In the genomic region with DNA sequence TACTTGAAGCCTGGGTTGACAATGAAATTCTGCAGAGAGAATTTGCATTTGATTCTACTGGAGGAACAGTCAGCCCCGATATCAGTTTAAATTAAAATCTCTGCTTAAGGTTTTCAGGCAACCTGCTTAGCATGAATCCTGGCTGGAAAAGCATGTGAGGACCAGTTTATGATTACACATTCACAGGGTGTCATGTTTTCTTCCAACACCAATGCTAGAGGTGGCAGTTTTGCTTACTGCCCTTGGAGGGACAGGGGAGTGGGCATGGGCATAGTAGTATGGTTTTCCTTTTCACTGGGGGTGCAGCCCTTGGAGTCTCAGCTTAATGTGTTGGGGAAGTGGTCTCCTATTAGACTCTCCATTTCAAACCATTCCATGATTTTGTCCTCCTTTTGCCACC, we compare ENCODE assay signal across 28 cellular contexts.
"Had no signal": no experiment of that assay in that cellular context is flagged by ENCODE, and none has a peak within 500 bp of the region (broad histone marks: within the 10 kb centered on the region; RNA-seq: fewer than 3 reads in every experiment).

No MANE protein-coding gene starts in this region.

- H3K4me1 ChIP-seq: pancreas, right lobe of liver, testis had no signal

- H3K9ac ChIP-seq: neural progenitor cell had no signal

- H2AFZ ChIP-seq: neural progenitor cell had no signal

- ATAC-seq: naive thymus-derived CD4-positive, alpha-beta T cell; natural killer cell; pancreas; right cardiac atrium; right lobe of liver; stimulated activated memory B cell treated with anti-CD40 and anti-IgM and Interleukin-4, amounts not matched to agents 10 μg/mL and 1 μg/mL and 100 μg/mL, for 72 hours; stimulated activated naive CD8-positive, alpha-beta T cell treated with anti-CD3 and anti-CD28 coated beads, Interleukin-15, amount 100 ng/mL, for 72 hours; stimulated activated naive CD8-positive, alpha-beta T cell treated with anti-CD3 and anti-CD28 coated beads, Interleukin-15, Interleukin-2, amounts not matched to agents 100 U/mL and 50 U/mL, for 24 hours; upper lobe of right lung had no signal

- H3K4me1 Mint-ChIP-seq: naive thymus-derived CD4-positive, alpha-beta T cell; neural progenitor cell; stimulated activated memory B cell treated with anti-CD40 and anti-IgM and Interleukin-4, amounts not matched to agents 10 μg/mL and 1 μg/mL and 100 μg/mL, for 72 hours; stimulated activated naive CD8-positive, alpha-beta T cell treated with anti-CD3 and anti-CD28 coated beads, Interleukin-15, amount 100 ng/mL, for 72 hours had no signal

- FAIRE-seq: pancreas, small intestine had no signal

- H3K4me3 Mint-ChIP-seq: naive thymus-derived CD4-positive, alpha-beta T cell; natural killer cell; nephron; neural progenitor cell; stimulated activated memory B cell treated with anti-CD40 and anti-IgM and Interleukin-4, amounts not matched to agents 10 μg/mL and 1 μg/mL and 100 μg/mL, for 72 hours; stimulated activated naive CD8-positive, alpha-beta T cell treated with anti-CD3 and anti-CD28 coated beads, Interleukin-15, amount 100 ng/mL, for 72 hours; type B pancreatic cell had no signal

- H3K27me3 ChIP-seq: neural progenitor cell, pancreas, right lobe of liver, sigmoid colon, suprapubic skin, testis, tibial artery, transverse colon, upper lobe of right lung, uterus had no signal

- DNase-seq: naive thymus-derived CD4-positive, alpha-beta T cell; natural killer cell; occipital lobe; pancreas; right cardiac atrium; right lobe of liver; sigmoid colon; small intestine; stimulated activated CD4-positive, alpha-beta T cell treated with anti-CD3 and anti-CD28 coated beads, Interleukin-15, amount 100 ng/mL, for 24 hours; stimulated activated CD4-positive, alpha-beta T cell treated with anti-CD3 and anti-CD28 coated beads, Interleukin-2, amount 100 ng/mL, for 24 hours; stimulated activated CD4-positive, alpha-beta T cell treated with anti-CD3 and anti-CD28 coated beads, Interleukin-2, amount 100 ng/mL, for 48 hours; stimulated activated CD4-positive, alpha-beta T cell treated with anti-CD3 and anti-CD28 coated beads, Interleukin-4, amount 100 ng/mL, for 4 hours; stimulated activated CD8-positive, alpha-beta memory T cell treated with anti-CD3 and anti-CD28 coated beads, Interleukin-4, amount 100 ng/mL, for 48 hours; stimulated activated naive CD4-positive, alpha-beta T cell; stimulated activated naive CD8-positive, alpha-beta T cell treated with anti-CD3 and anti-CD28 coated beads, Interleukin-15, amount 100 ng/mL, for 72 hours; stimulated activated naive CD8-positive, alpha-beta T cell treated with anti-CD3 and anti-CD28 coated beads, Interleukin-15, Interleukin-2, amounts not matched to agents 100 U/mL and 50 U/mL, for 24 hours; substantia nigra; testis; tibial artery; transverse colon; upper lobe of right lung; uterus had no signal

- H3K4me3 ChIP-seq: neural progenitor cell, pancreas, prostate gland, right lobe of liver, sigmoid colon, suprapubic skin, testis, tibial artery, transverse colon, upper lobe of right lung, uterus had no signal

- H3K27me3 Mint-ChIP-seq: naive thymus-derived CD4-positive, alpha-beta T cell; stimulated activated memory B cell treated with anti-CD40 and anti-IgM and Interleukin-4, amounts not matched to agents 10 μg/mL and 1 μg/mL and 100 μg/mL, for 72 hours; stimulated activated naive CD8-positive, alpha-beta T cell treated with anti-CD3 and anti-CD28 coated beads, Interleukin-15, amount 100 ng/mL, for 72 hours; type B pancreatic cell had no signal

- H3K4me2 ChIP-seq: neural progenitor cell had no signal

- H3K9me3 Mint-ChIP-seq: natural killer cell; stimulated activated memory B cell treated with anti-CD40 and anti-IgM and Interleukin-4, amounts not matched to agents 10 μg/mL and 1 μg/mL and 100 μg/mL, for 72 hours had no signal

- H3K9me3 ChIP-seq: pancreas, prostate gland, suprapubic skin, testis, tibial artery, upper lobe of right lung, uterus had no signal

- H3K36me3 ChIP-seq: uterus had no signal

- H3K27ac ChIP-seq: neural progenitor cell, pancreas, right lobe of liver, sigmoid colon, suprapubic skin, testis, tibial artery, transverse colon, upper lobe of right lung had no signal

- H3K27ac Mint-ChIP-seq: natural killer cell; stimulated activated memory B cell treated with anti-CD40 and anti-IgM and Interleukin-4, amounts not matched to agents 10 μg/mL and 1 μg/mL and 100 μg/mL, for 72 hours had no signal
